8 cellular contexts compared by ENCODE assay signal in genomic region chr6:28266962-28267694, GRCh38. TPM values are rescaled to one million over a fixed set of nuclear protein-coding genes. Genes with fewer than 3 reads are reported as not detected.
A peak's percentile ranks its signal among the peaks of the same experiment; 100 is the strongest.
DNase-seq lines count a peak whose midpoint lies in the region; ATAC-seq and TF ChIP-seq lines count a peak whose summit lies in the region.

TSS of gene ZSCAN26 (plus strand) at chr6:28267143. CDS start at chr6:28271920, 4,777 bp downstream.

- intact Hi-C loops in CD4-positive, alpha-beta T cell (cut with DNase I, micrococcal nuclease): loop anchor here (1.0 to 5.0 kb wide), 6 partner anchors 15 to 185 kb away; partner anchors contain the start of genes ZKSCAN4 (in 2 of the 2), ZKSCAN3 (in 1 of the 2), ZKSCAN8 (in 1 of the 2) and ZNF165 (in 1 of the 2)
- intact Hi-C loops in activated CD4-positive, alpha-beta memory T cell treated with anti-CD3 and anti-CD28 coated beads for 36 hours (cut with micrococcal nuclease): loop anchor here (1.0 to 5.0 kb wide), 7 partner anchors 14 to 185 kb away; partner anchors contain the start of genes PGBD1, ZKSCAN4, ZNF165 and ZSCAN12

- H3K27ac Mint-ChIP-seq in CD4-positive, alpha-beta T cell: no peak within 1 kb of the TSS
- no peak within 1 kb of the TSS for H3K27ac Mint-ChIP-seq in activated CD4-positive, alpha-beta memory T cell treated with anti-CD3 and anti-CD28 coated beads for 36 hours

- DNase-seq in CD4-positive, alpha-beta T cell: peak; percentile 78 to 87 (median 85)
- DNase-seq in NCI-H748 (lab: John Stamatoyannopoulos, UW; ENCODE audit: unreplicated experiment): peak; percentile 94
- DNase-seq in activated CD4-positive, alpha-beta memory T cell treated with anti-CD3 and anti-CD28 coated beads for 36 hours: peak; percentile 89
- peak; percentile 85 for DNase-seq in ecto neural progenitor cell (ENCODE audit: low spot score)
- peak; percentile 88 for DNase-seq in stimulated activated CD4-positive, alpha-beta T cell treated with anti-CD3 and anti-CD28 coated beads, Interleukin-4, amount 100 ng/mL, for 24 hours

- H3K27me3 Mint-ChIP-seq in CD4-positive, alpha-beta T cell: peaks cover 2% of the 10 kb centered on the region
- no peaks in the 10 kb centered on the region for H3K27me3 Mint-ChIP-seq in activated CD4-positive, alpha-beta memory T cell treated with anti-CD3 and anti-CD28 coated beads for 36 hours

- H3K4me3 Mint-ChIP-seq in CD4-positive, alpha-beta T cell: no peak within 1 kb of the TSS
- no peak within 1 kb of the TSS for H3K4me3 Mint-ChIP-seq in activated CD4-positive, alpha-beta memory T cell treated with anti-CD3 and anti-CD28 coated beads for 36 hours

- no peaks in the 10 kb centered on the region for H3K27me3 ChIP-seq in CD4-positive, alpha-beta T cell (ENCODE audit: control insufficient read depth, insufficient read depth, low read length)
- H3K27me3 ChIP-seq in liver (ENCODE audit: control insufficient read depth in 4 of 4, insufficient read depth in 4 of 4, low read length in 3 of 4): no peaks in the 10 kb centered on the region

- no peaks in the 10 kb centered on the region for H3K9me3 Mint-ChIP-seq in CD4-positive, alpha-beta T cell
- no peaks in the 10 kb centered on the region for H3K9me3 Mint-ChIP-seq in activated CD4-positive, alpha-beta memory T cell treated with anti-CD3 and anti-CD28 coated beads for 36 hours

- under 1% methylated on average over 32 of the region's 32 CpGs for WGBS in liver

- H3K4me1 ChIP-seq in liver (ENCODE audit: control insufficient read depth in 4 of 4, insufficient read depth in 4 of 4, low read length in 3 of 4): peaks cover 3 to 13% (median 10%) of the 10 kb centered on the region in 4 donors

- H3K4me1 Mint-ChIP-seq in CD4-positive, alpha-beta T cell (ENCODE audit: low read depth): peaks cover 19% of the 10 kb centered on the region
- H3K4me1 Mint-ChIP-seq in activated CD4-positive, alpha-beta memory T cell treated with anti-CD3 and anti-CD28 coated beads for 36 hours (ENCODE audit: low read depth): peaks cover 36% of the 10 kb centered on the region

- TF ChIP-seq CTCF in CD4-positive, alpha-beta T cell (IDR thresholded peaks at IDR 0.05): no peak
- no peak for TF ChIP-seq CTCF in liver (IDR thresholded peaks at IDR 0.05; ENCODE audit: low read depth, low read length, missing input control)

- POLR2A ChIA-PET in CD4-positive, alpha-beta T cell (lab: Charles Lee): interaction anchor here (0.6 to 3.5 kb wide), 27 partner anchors 10 to 1488 kb away, joined by 3 to 71 read pairs (median 4); partner anchors contain the start of genes PGBD1, ZKSCAN3, ZKSCAN4 and ZKSCAN8
- POLR2A ChIA-PET in activated CD4-positive, alpha-beta memory T cell treated with anti-CD3 and anti-CD28 coated beads for 36 hours (lab: Charles Lee): interaction anchor here (0.8 to 2.0 kb wide), 9 partner anchors 13 to 401 kb away, joined by 3 to 12 read pairs (median 5); partner anchors contain the start of genes ZKSCAN4 and ZSCAN31

- H3K36me3 ChIP-seq in liver (ENCODE audit: control insufficient read depth in 4 of 4, insufficient read depth in 3 of 4, low read depth in 1 of 4, low read length in 3 of 4): peaks cover 0 to 4% (median 0%) of the 10 kb centered on the region in 4 donors

- CTCF ChIA-PET in CD4-positive, alpha-beta T cell (lab: Charles Lee): interaction anchor here (0.6 to 3.2 kb wide), 8 partner anchors 9 to 1140 kb away, joined by 3 to 18 read pairs (median 3); partner anchors contain the start of genes NKAPL, ZKSCAN3 and ZKSCAN4
- CTCF ChIA-PET in activated CD4-positive, alpha-beta memory T cell treated with anti-CD3 and anti-CD28 coated beads for 36 hours (lab: Charles Lee): interaction anchor here (0.7 to 2.4 kb wide), 5 partner anchors 15 to 89 kb away, joined by 3 to 13 read pairs (median 3); partner anchors contain the start of gene ZKSCAN4

- peak within 1 kb of the TSS; percentile 80 for H3K27ac ChIP-seq in CD4-positive, alpha-beta T cell (ENCODE audit: low read depth, low read length)
- peak within 1 kb of the TSS; percentile 62 to 70 for H3K27ac ChIP-seq in liver (ENCODE audit: low read depth in 1 of 2, low read length in 2 of 2)

- H3K9me3 ChIP-seq in CD4-positive, alpha-beta T cell (ENCODE audit: control insufficient read depth, low read length): no peaks in the 10 kb centered on the region
- H3K9me3 ChIP-seq in liver (ENCODE audit: control insufficient read depth in 4 of 4, low read length in 3 of 4): no peaks in the 10 kb centered on the region

- TF ChIP-seq RAD21 in liver (IDR thresholded peaks at IDR 0.05): peak; percentile 46 to 49

- peak; percentile 95 for ATAC-seq in CD4-positive, alpha-beta T cell (ENCODE audit: poor library complexity)
- peak; percentile 86 for ATAC-seq in GM19397 (IDR thresholded peaks at IDR 0.05; ENCODE audit: unreplicated experiment)
- peak; percentile 74 for ATAC-seq in HG03558 (IDR thresholded peaks at IDR 0.05; ENCODE audit: extremely low read depth, unreplicated experiment)

- peaks cover 20% of the 10 kb centered on the region for H3K36me3 Mint-ChIP-seq in CD4-positive, alpha-beta T cell (ENCODE audit: low read depth)
- H3K36me3 Mint-ChIP-seq in activated CD4-positive, alpha-beta memory T cell treated with anti-CD3 and anti-CD28 coated beads for 36 hours: peaks cover 7% of the 10 kb centered on the region

- H3K4me3 ChIP-seq in liver (ENCODE audit: low read depth in 1 of 3, low read length in 3 of 3): peak within 1 kb of the TSS; percentile 67 to 99 (median 94)

- peak within 1 kb of the TSS; percentile 42 to 82 for H3K9ac ChIP-seq in liver (ENCODE audit: low read depth in 1 of 2, low read length in 2 of 2)

TF ChIP-seq in liver, 16 proteins besides CTCF, POLR2A, EP300 and RAD21:
- peak in 1 of 2 donors; percentile 25 for TF ChIP-seq JUND (IDR thresholded peaks at IDR 0.05)
- TF ChIP-seq RXRA (IDR thresholded peaks at IDR 0.05): peak in 1 of 2 donors; percentile 6
- TF ChIP-seq HNF4G (IDR thresholded peaks at IDR 0.05): no peak
- peak; percentile 12 for TF ChIP-seq SP1 (IDR thresholded peaks at IDR 0.05)
- peak; percentile 24 to 55 for TF ChIP-seq HNF4A (conservative IDR thresholded peaks at IDR 0.05)
- TF ChIP-seq YY1 (IDR thresholded peaks at IDR 0.05): peak; percentile 96
- no peak for TF ChIP-seq EGR1 (IDR thresholded peaks at IDR 0.05; ENCODE audit: low read depth in 2 of 2)
- no peak for TF ChIP-seq FOXA2 (IDR thresholded peaks at IDR 0.05)
- TF ChIP-seq REST (IDR thresholded peaks at IDR 0.05): peak; percentile 17
- peak; percentile 53 for TF ChIP-seq TAF1 (conservative IDR thresholded peaks at IDR 0.05)
- TF ChIP-seq MAX (IDR thresholded peaks at IDR 0.05): no peak
- TF ChIP-seq ATF3 (IDR thresholded peaks at IDR 0.05): no peak
- TF ChIP-seq NR2F2 (IDR thresholded peaks at IDR 0.05): no peak
- TF ChIP-seq ZBTB33 (IDR thresholded peaks at IDR 0.05): peak; percentile 41
- TF ChIP-seq GABPA (IDR thresholded peaks at IDR 0.05 in 1 of 2, conservative IDR thresholded peaks at IDR 0.05 in 1 of 2): peak; percentile 46 to 79
- TF ChIP-seq FOXA1 (IDR thresholded peaks at IDR 0.05): no peak
TF ChIP-seq in liver: peak in this region for 9.

RNA-seq across cellular contexts. Expression of gene ZSCAN26, which starts in this region (rescaled TPM):
- 1 to 10 TPM; 6.2 to 8.0 TPM for total RNA-seq in CD4-positive, alpha-beta T cell
- 1 to 10 TPM; 6.0 to 6.4 TPM for total RNA-seq in activated CD4-positive, alpha-beta memory T cell treated with anti-CD3 and anti-CD28 coated beads for 36 hours
- total RNA-seq in liver: 1 to 10 TPM; 7.9 to 9.7 TPM
- 1 to 10 TPM; 2.8 to 4.3 TPM for polyA plus RNA-seq in liver

Comparison
In these comparisons a context has a peak if more than half of its experiments do, and no peak if none do; other contexts are left out.
1. Peak in every context shown above with its lines: DNase-seq, ATAC-seq, H3K4me3 ChIP-seq and H3K27ac ChIP-seq.